Comparison of ENCODE assay signal across 1 cellular context in the genomic region with DNA sequence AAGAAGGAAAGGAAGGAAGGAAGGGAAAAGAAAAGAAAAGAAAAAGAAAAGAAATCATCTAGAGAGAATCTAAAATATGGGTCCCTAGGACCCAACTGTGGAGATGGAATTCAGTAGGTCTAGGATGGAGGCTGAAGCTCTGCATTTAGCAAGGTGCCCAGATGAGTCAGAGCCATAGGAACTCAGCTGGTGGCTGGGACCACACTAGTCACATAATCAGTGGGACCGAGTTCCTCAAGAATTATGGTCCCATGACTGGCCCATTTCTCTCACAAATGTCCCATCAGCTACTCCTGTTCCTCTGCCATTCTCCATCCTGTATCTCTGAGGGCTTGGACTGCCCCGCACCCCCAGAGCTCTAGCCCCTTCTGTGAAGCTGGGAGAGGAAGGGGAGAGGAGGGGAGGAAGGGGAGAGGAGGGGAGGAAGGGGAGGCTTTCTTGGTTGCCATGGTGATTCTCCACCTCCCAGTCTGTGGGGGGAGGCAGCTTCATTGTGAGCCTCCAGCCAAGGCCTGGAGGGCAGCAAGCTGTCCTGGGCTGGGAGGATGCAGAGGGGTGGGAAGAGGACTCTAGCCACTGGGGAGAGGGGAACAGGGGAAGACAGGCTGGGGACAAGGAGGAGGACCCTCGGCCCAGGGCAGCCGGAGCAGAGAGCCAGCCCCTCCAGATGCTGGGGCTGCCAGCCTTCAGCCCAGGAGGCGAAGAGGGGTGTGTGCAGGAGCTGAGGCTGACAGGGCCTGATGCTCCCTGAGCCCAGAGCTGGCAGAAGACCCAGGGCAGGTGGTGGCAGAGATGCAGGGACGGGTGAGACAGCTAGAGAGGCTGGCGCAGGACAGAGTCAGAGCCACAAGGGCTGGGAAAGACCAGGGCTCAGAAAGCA.
TF ChIP-seq lines count a peak whose summit lies in the region.

No MANE protein-coding gene starts in this region.

TF ChIP-seq in SK-N-SH treated with all-trans-retinoic acid at 6 μM for 48 hours, 23 proteins besides CTCF, POLR2A, EP300 and RAD21 (continued from another document):
- TF ChIP-seq, protein P1, sequence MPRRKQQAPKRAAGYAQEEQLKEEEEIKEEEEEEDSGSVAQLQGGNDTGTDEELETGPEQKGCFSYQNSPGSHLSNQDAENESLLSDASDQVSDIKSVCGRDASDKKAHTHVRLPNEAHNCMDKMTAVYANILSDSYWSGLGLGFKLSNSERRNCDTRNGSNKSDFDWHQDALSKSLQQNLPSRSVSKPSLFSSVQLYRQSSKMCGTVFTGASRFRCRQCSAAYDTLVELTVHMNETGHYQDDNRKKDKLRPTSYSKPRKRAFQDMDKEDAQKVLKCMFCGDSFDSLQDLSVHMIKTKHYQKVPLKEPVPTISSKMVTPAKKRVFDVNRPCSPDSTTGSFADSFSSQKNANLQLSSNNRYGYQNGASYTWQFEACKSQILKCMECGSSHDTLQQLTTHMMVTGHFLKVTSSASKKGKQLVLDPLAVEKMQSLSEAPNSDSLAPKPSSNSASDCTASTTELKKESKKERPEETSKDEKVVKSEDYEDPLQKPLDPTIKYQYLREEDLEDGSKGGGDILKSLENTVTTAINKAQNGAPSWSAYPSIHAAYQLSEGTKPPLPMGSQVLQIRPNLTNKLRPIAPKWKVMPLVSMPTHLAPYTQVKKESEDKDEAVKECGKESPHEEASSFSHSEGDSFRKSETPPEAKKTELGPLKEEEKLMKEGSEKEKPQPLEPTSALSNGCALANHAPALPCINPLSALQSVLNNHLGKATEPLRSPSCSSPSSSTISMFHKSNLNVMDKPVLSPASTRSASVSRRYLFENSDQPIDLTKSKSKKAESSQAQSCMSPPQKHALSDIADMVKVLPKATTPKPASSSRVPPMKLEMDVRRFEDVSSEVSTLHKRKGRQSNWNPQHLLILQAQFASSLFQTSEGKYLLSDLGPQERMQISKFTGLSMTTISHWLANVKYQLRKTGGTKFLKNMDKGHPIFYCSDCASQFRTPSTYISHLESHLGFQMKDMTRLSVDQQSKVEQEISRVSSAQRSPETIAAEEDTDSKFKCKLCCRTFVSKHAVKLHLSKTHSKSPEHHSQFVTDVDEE (CRISPR knock-in tag; IDR thresholded peaks at IDR 0.05) = no peak
- TF ChIP-seq ISL1 (CRISPR knock-in tag; IDR thresholded peaks at IDR 0.05) = no peak
- TF ChIP-seq, protein P2, sequence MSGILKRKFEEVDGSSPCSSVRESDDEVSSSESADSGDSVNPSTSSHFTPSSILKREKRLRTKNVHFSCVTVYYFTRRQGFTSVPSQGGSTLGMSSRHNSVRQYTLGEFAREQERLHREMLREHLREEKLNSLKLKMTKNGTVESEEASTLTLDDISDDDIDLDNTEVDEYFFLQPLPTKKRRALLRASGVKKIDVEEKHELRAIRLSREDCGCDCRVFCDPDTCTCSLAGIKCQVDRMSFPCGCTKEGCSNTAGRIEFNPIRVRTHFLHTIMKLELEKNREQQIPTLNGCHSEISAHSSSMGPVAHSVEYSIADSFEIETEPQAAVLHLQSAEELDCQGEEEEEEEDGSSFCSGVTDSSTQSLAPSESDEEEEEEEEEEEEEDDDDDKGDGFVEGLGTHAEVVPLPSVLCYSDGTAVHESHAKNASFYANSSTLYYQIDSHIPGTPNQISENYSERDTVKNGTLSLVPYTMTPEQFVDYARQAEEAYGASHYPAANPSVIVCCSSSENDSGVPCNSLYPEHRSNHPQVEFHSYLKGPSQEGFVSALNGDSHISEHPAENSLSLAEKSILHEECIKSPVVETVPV (CRISPR knock-in tag; IDR thresholded peaks at IDR 0.05) = no peak
- TF ChIP-seq, protein P3, sequence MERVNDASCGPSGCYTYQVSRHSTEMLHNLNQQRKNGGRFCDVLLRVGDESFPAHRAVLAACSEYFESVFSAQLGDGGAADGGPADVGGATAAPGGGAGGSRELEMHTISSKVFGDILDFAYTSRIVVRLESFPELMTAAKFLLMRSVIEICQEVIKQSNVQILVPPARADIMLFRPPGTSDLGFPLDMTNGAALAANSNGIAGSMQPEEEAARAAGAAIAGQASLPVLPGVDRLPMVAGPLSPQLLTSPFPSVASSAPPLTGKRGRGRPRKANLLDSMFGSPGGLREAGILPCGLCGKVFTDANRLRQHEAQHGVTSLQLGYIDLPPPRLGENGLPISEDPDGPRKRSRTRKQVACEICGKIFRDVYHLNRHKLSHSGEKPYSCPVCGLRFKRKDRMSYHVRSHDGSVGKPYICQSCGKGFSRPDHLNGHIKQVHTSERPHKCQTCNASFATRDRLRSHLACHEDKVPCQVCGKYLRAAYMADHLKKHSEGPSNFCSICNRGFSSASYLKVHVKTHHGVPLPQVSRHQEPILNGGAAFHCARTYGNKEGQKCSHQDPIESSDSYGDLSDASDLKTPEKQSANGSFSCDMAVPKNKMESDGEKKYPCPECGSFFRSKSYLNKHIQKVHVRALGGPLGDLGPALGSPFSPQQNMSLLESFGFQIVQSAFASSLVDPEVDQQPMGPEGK (CRISPR knock-in tag; IDR thresholded peaks at IDR 0.05; ENCODE audit: borderline replicate concordance) = no peak
- TF ChIP-seq RARB (CRISPR knock-in tag; IDR thresholded peaks at IDR 0.05) = no peak
- TF ChIP-seq SNAI2 (CRISPR knock-in tag; IDR thresholded peaks at IDR 0.05) = no peak
- no peak for TF ChIP-seq TCF4 (CRISPR knock-in tag; IDR thresholded peaks at IDR 0.05; ENCODE audit: borderline replicate concordance)
- TF ChIP-seq, protein P4, sequence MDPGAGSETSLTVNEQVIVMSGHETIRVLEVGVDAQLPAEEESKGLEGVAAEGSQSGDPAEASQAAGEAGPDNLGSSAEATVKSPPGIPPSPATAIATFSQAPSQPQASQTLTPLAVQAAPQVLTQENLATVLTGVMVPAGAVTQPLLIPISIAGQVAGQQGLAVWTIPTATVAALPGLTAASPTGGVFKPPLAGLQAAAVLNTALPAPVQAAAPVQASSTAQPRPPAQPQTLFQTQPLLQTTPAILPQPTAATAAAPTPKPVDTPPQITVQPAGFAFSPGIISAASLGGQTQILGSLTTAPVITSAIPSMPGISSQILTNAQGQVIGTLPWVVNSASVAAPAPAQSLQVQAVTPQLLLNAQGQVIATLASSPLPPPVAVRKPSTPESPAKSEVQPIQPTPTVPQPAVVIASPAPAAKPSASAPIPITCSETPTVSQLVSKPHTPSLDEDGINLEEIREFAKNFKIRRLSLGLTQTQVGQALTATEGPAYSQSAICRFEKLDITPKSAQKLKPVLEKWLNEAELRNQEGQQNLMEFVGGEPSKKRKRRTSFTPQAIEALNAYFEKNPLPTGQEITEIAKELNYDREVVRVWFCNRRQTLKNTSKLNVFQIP (CRISPR knock-in tag; IDR thresholded peaks at IDR 0.05; ENCODE audit: borderline replicate concordance, low read depth) = no peak
- no peak for TF ChIP-seq ZFP3 (CRISPR knock-in tag; IDR thresholded peaks at IDR 0.05)
- no peak for TF ChIP-seq ZC3H10 (CRISPR knock-in tag; IDR thresholded peaks at IDR 0.05)
- TF ChIP-seq, protein P5, sequence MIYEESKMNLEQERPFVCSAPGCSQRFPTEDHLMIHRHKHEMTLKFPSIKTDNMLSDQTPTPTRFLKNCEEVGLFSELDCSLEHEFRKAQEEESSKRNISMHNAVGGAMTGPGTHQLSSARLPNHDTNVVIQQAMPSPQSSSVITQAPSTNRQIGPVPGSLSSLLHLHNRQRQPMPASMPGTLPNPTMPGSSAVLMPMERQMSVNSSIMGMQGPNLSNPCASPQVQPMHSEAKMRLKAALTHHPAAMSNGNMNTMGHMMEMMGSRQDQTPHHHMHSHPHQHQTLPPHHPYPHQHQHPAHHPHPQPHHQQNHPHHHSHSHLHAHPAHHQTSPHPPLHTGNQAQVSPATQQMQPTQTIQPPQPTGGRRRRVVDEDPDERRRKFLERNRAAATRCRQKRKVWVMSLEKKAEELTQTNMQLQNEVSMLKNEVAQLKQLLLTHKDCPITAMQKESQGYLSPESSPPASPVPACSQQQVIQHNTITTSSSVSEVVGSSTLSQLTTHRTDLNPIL (CRISPR knock-in tag; IDR thresholded peaks at IDR 0.05; ENCODE audit: low read depth) = no peak
- TF ChIP-seq ARNTL (CRISPR knock-in tag; IDR thresholded peaks at IDR 0.05; ENCODE audit: borderline replicate concordance, low read depth) = no peak
TF ChIP-seq in SK-N-SH treated with all-trans-retinoic acid at 6 μM for 48 hours: peak in this region for 0.
